In the genomic region with DNA sequence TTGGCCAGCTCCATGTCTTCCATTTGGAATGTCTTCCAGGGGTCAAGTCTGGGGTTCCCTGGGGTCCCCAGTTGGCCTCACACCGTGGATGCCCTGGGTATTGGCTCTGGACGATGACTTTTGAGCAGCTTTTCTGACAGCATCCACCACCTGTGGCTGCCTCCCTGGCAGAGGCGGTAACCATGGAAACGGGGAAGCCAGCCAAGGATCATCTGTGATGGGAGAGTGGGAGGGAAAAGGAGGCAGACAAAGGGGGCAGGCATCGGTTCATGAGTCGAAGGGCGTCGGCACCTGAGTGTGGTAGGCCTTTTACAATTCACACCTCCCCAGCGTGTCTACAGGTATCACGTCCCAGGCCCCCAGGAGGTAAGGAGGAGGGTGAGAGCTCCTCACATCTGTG, we compare ENCODE assay signal across 26 cellular contexts.
DNase-seq lines count a peak whose midpoint lies in the region; ATAC-seq, FAIRE-seq and TF ChIP-seq lines count a peak whose summit lies in the region.
"Had no signal": no experiment of that assay in that cellular context is flagged by ENCODE, and none has a peak within 500 bp of the region (broad histone marks: within the 10 kb centered on the region; RNA-seq: fewer than 3 reads in every experiment).

No MANE protein-coding gene starts in this region.

- no peak for ATAC-seq in activated CD4-positive, CD25-positive, alpha-beta regulatory T cell treated with anti-CD3 and anti-CD28 coated beads, Interleukin-2, amount 50 U/mL, for 24 hours
- no peak for ATAC-seq in pancreas
- ATAC-seq: A549, lower lobe of right lung had no signal

- H3K27me3 ChIP-seq in pancreas: no peaks in the 10 kb centered on the region
- H3K27me3 ChIP-seq: ascending aorta, BLaER1, hepatocyte, right atrium auricular region had no signal

- no peak overlapping the region for H3K4me3 ChIP-seq in pancreas
- H3K4me3 ChIP-seq: A549, ascending aorta, BLaER1, hepatocyte, lower lobe of right lung, right atrium auricular region had no signal

- no peaks in the 10 kb centered on the region for H3K36me3 ChIP-seq in pancreas
- H3K36me3 ChIP-seq: ascending aorta, BLaER1, lower lobe of right lung, right atrium auricular region had no signal

- H3K9me3 ChIP-seq in pancreas: no peaks in the 10 kb centered on the region
- H3K9me3 ChIP-seq: lower lobe of right lung, right atrium auricular region, SK-N-SH had no signal

- H3K4me1 ChIP-seq in pancreas: no peaks in the 10 kb centered on the region
- H3K4me1 ChIP-seq: A549, ascending aorta, BLaER1, lower lobe of right lung, right atrium auricular region had no signal

- H3K27ac ChIP-seq in caudate nucleus (ENCODE audit: low read depth, low read length): no peak overlapping the region
- H3K27ac ChIP-seq in pancreas: no peak overlapping the region
- H3K27ac ChIP-seq: A549, ascending aorta, BLaER1, epithelial cell of prostate, hepatocyte, HL-60, lower lobe of right lung, right atrium auricular region had no signal

- WGBS in pancreas, 2 donors: 53 to 58% methylated on average over 10 of the region's 10 CpGs

- no peak for FAIRE-seq in pancreas (lab: Jason Lieb, UNC)
- FAIRE-seq: A549, G401.6, urothelium cell line had no signal

- DNase-seq in NCI-H2227 (lab: John Stamatoyannopoulos, UW; ENCODE audit: unreplicated experiment) (peak; percentile 37), NCI-H2227 treated with DMSO at 0.1 percent for 48 hours (lab: John Stamatoyannopoulos, UW) (no peak), NCI-H345 (lab: John Stamatoyannopoulos, UW) (peak; percentile 81), caudate nucleus (lab: John Stamatoyannopoulos, UW) (peak in 48 of 61 donors; percentile 1 to 82 (median 30)), retina (peak; percentile 19), hepatic stellate cell (ENCODE audit: low spot score) (no peak), pancreas (no peak)
- DNase-seq: activated CD4-positive, alpha-beta T cell treated with anti-CD3 and anti-CD28 coated beads for 1 hour; activated naive CD4-positive, alpha-beta T cell treated with anti-CD3 and anti-CD28 coated beads, Interleukin-2, amount 50 U/mL, for 16 hours; activated T-cell treated with anti-CD3 and anti-CD28 coated beads, Interleukin-2, amount 50 U/mL, for 48 hours; islet precursor cell; lower lobe of right lung; NCI-H187; NK-92 treated with Interleukin-12 subunit alpha and Interleukin-12 subunit beta, amount 100 ng/mL, for 24 hours; occipital lobe; SK-N-SH had no signal

- intact Hi-C loops in pancreas (cut with DNase I): no loop called here

- TF ChIP-seq CTCF in pancreas (IDR thresholded peaks at IDR 0.05): no peak

Comparison
In these comparisons a context has a peak if more than half of its experiments do, and no peak if none do; other contexts are left out.
1. DNase-seq: peak in NCI-H2227 (single experiment), NCI-H345 (single experiment), caudate nucleus (48 of 61) and retina (single experiment); none in NCI-H2227 treated with DMSO at 0.1 percent for 48 hours (single experiment), hepatic stellate cell (single experiment) and pancreas (0 of 6).